Comparison of ENCODE assay signal across 2 cellular contexts in genomic region chr1:158691149-158691548, GRCh38. TPM values are rescaled to one million over a fixed set of nuclear protein-coding genes. Genes with fewer than 3 reads are reported as not detected.
"Had no signal": no experiment of that assay in that cellular context is flagged by ENCODE, and none has a peak within 500 bp of the region (broad histone marks: within the 10 kb centered on the region; RNA-seq: fewer than 3 reads in every experiment).

No MANE protein-coding gene starts in this region.

RNA-seq across cellular contexts. Expression of gene SPTA1, which starts 4.6 kb away (rescaled TPM):
- total RNA-seq: G401 had no signal

RNA-seq across cellular contexts. Expression of gene OR6K2, which starts 9.3 kb away (rescaled TPM):
- total RNA-seq: G401, GM12878 had no signal
- polyA plus RNA-seq: GM12878 had no signal

RNA-seq across cellular contexts. Expression of gene OR6K3, which starts 29.4 kb away (rescaled TPM):
- total RNA-seq: G401, GM12878 had no signal
- polyA plus RNA-seq: GM12878 had no signal
